ENCODE assay signal across 8 cellular contexts in genomic region chr11:111765984-111766833, GRCh38. TPM values are rescaled to one million over a fixed set of nuclear protein-coding genes. Genes with fewer than 3 reads are reported as not detected.
DNase-seq lines count a peak whose midpoint lies in the region; ATAC-seq and TF ChIP-seq lines count a peak whose summit lies in the region.

Gene PPP2R1B (minus strand): TSS chr11:111766389. CDS start chr11:111766361, 28 bp downstream.

- H3K9ac ChIP-seq in HUES64 (ENCODE audit: low read depth, low read length) (peak within 1 kb of the TSS; percentile 91), PC-3 (ENCODE audit: low read length) (peak within 1 kb of the TSS; percentile 85), mucosa of stomach (ENCODE audit: low read length) (peak within 1 kb of the TSS; percentile 86)

- peak within 1 kb of the TSS; percentile 87 for H3K4me3 ChIP-seq in HUES64 (ENCODE audit: low read length)
- peak within 1 kb of the TSS; percentile 74 for H3K4me3 ChIP-seq in PC-3 (ENCODE audit: low read length)
- H3K4me3 ChIP-seq in esophagus (ENCODE audit: low read depth in 1 of 2, low read length in 2 of 2) = peak within 1 kb of the TSS; percentile 80 to 90
- H3K4me3 ChIP-seq in mucosa of stomach (ENCODE audit: low read length) = peak within 1 kb of the TSS; percentile 91

- H3K36me3 Mint-ChIP-seq in activated T-cell treated with anti-CD3 and anti-CD28 coated beads, Interleukin-2, amount 50 U/mL, for 24 hours (ENCODE audit: low read depth) = peaks cover 47% of the 10 kb centered on the region

- H3K27me3 ChIP-seq in HUES64 (ENCODE audit: insufficient read depth, low read length) (no peaks in the 10 kb centered on the region), PC-3 (ENCODE audit: low read length) (no peaks in the 10 kb centered on the region), esophagus (ENCODE audit: control insufficient read depth in 1 of 2, insufficient read depth in 2 of 2, low read length in 2 of 2) (no peaks in the 10 kb centered on the region), mucosa of stomach (ENCODE audit: control insufficient read depth, insufficient read depth, low read length) (no peaks in the 10 kb centered on the region)

- H3K4me1 Mint-ChIP-seq in activated T-cell treated with anti-CD3 and anti-CD28 coated beads, Interleukin-2, amount 50 U/mL, for 24 hours (ENCODE audit: low read depth) = peaks cover 39% of the 10 kb centered on the region

- DNase-seq in DMS 273 (lab: John Stamatoyannopoulos, UW; ENCODE audit: unreplicated experiment) (peak; percentile 80), PC-3 (peak; percentile 83)
- peak; percentile 84 for DNase-seq in activated T-cell treated with anti-CD3 and anti-CD28 coated beads, Interleukin-2, amount 50 U/mL, for 24 hours
- DNase-seq in stimulated activated CD8-positive, alpha-beta memory T cell treated with anti-CD3 and anti-CD28 coated beads, Interleukin-7, amount 100 ng/mL, for 24 hours (ENCODE audit: low read depth) = peak; percentile 26

- ATAC-seq in GM21447 (IDR thresholded peaks at IDR 0.05; ENCODE audit: unreplicated experiment) (peak; percentile 88), PC-3 (peak; percentile 82)

- intact Hi-C loops in PC-3 (cut with micrococcal nuclease) = loop anchor here (1.0 kb wide), 4 partner anchors 31 to 163 kb away; no protein-coding TSS in a partner anchor

- H3K9me3 Mint-ChIP-seq in activated T-cell treated with anti-CD3 and anti-CD28 coated beads, Interleukin-2, amount 50 U/mL, for 24 hours = no peaks in the 10 kb centered on the region

- CTCF ChIA-PET in PC-3 (lab: Charles Lee) = interaction anchor here (0.5 to 1.3 kb wide), 4 partner anchors 31 to 311 kb away, joined by 3 to 4 read pairs (median 3); no protein-coding TSS in a partner anchor

- no peaks in the 10 kb centered on the region for H3F3A ChIP-seq in PC-3 (ENCODE audit: low read length, unreplicated experiment)

- H3K4me1 ChIP-seq in HUES64 (ENCODE audit: insufficient read depth, low read length) (peaks cover 19% of the 10 kb centered on the region), PC-3 (ENCODE audit: insufficient read depth, low read length) (peaks cover 25% of the 10 kb centered on the region), esophagus (ENCODE audit: control insufficient read depth in 2 of 2, insufficient read depth in 2 of 2, low read length in 1 of 2) (no peaks in the 10 kb centered on the region), mucosa of stomach (ENCODE audit: control insufficient read depth, insufficient read depth, low read length) (peaks cover 14% of the 10 kb centered on the region)

- peaks cover 41% of the 10 kb centered on the region for H3K79me2 ChIP-seq in PC-3 (ENCODE audit: low read length)

- H4K20me1 ChIP-seq in PC-3 (ENCODE audit: low read length) = 0 out of 2 replicates have a peak, but pooled peaks cover 5% of the 10 kb centered on the region

- no peaks in the 10 kb centered on the region for H3K27me3 Mint-ChIP-seq in activated T-cell treated with anti-CD3 and anti-CD28 coated beads, Interleukin-2, amount 50 U/mL, for 24 hours

- H3K9me2 ChIP-seq in PC-3 (replicated peaks; ENCODE audit: low read length) = no peaks in the 10 kb centered on the region

- H3K4me2 ChIP-seq in PC-3 (ENCODE audit: low read length) = peak within 1 kb of the TSS; percentile 88

- H3K27ac ChIP-seq in HUES64 (ENCODE audit: low read depth, low read length) = peak within 1 kb of the TSS; percentile 79
- H3K27ac ChIP-seq in PC-3 (ENCODE audit: low read length) = peak within 1 kb of the TSS; percentile 74
- peak within 1 kb of the TSS; percentile 93 to 94 for H3K27ac ChIP-seq in esophagus (ENCODE audit: low read depth in 2 of 2, low read length in 1 of 2)

- H3K4me3 Mint-ChIP-seq in activated T-cell treated with anti-CD3 and anti-CD28 coated beads, Interleukin-2, amount 50 U/mL, for 24 hours = peak within 1 kb of the TSS; percentile 100

- H3K9me3 ChIP-seq in HUES64 (ENCODE audit: insufficient read depth, low read depth, low read length) (no peaks in the 10 kb centered on the region), PC-3 (ENCODE audit: low read length) (no peaks in the 10 kb centered on the region), esophagus (ENCODE audit: control insufficient read depth in 2 of 2, insufficient read depth in 1 of 2, low read depth in 1 of 2, low read length in 1 of 2) (no peaks in the 10 kb centered on the region), mucosa of stomach (ENCODE audit: control insufficient read depth, low read length) (no peaks in the 10 kb centered on the region)

- TF ChIP-seq CTCF in PC-3 (conservative IDR thresholded peaks at IDR 0.05; ENCODE audit: low read depth, low read length) = no peak

- POLR2A ChIA-PET in PC-3 (lab: Charles Lee; ENCODE audit: unreplicated experiment) = interaction anchor here (0.6 to 1.1 kb wide), 8 partner anchors 30 to 1275 kb away, joined by 3 to 9 read pairs (median 5); no protein-coding TSS in a partner anchor

- whole genome bisulfite sequencing in HUES64 = under 1% methylated on average over 61 of the region's 61 CpGs
- 0% methylated on average over 56 to 61 of the region's 61 CpGs for WGBS in esophagus, 2 donors

- TSS peak; percentile 85 for BruUV-seq in PC-3 (replicated peaks; lab: Mats Ljungman, UMichigan)

- peak within 1 kb of the TSS; percentile 91 for H2AFZ ChIP-seq in PC-3 (ENCODE audit: low read length)

- H3K36me3 ChIP-seq in HUES64 (ENCODE audit: insufficient read depth, low read length) = peaks cover 36% of the 10 kb centered on the region
- H3K36me3 ChIP-seq in PC-3 (ENCODE audit: low read depth, low read length) = peaks cover 26% of the 10 kb centered on the region
- H3K36me3 ChIP-seq in esophagus (ENCODE audit: control insufficient read depth in 2 of 2, insufficient read depth in 2 of 2, low read length in 1 of 2) = peaks cover 0 to 3% of the 10 kb centered on the region in 2 donors
- no peaks in the 10 kb centered on the region for H3K36me3 ChIP-seq in mucosa of stomach (ENCODE audit: control insufficient read depth, insufficient read depth, low read length)

- peak within 1 kb of the TSS; percentile 99 for H3K27ac Mint-ChIP-seq in activated T-cell treated with anti-CD3 and anti-CD28 coated beads, Interleukin-2, amount 50 U/mL, for 24 hours

RNA-seq across cellular contexts. Expression of gene PPP2R1B, which starts in this region (rescaled TPM):
- polyA plus RNA-seq in HUES64 (2013, experiment 1 of 2) = 51.7 TPM
- 45.6 TPM for polyA plus RNA-seq in HUES64 (2013, experiment 2 of 2)
- 31.3 and 41.5 TPM in 2 replicates for total RNA-seq in PC-3 (2014; rRNA removed)
- 1 to 10 TPM; 6.3 to 9.5 TPM for polyA plus RNA-seq in esophagus

Comparison
In these comparisons a context has a peak if more than half of its experiments do, and no peak if none do; other contexts are left out.
1. Peak in every context shown above with its lines: DNase-seq, ATAC-seq, H3K4me3 ChIP-seq and H3K27ac ChIP-seq.
2. DNase-seq: peak in every context shown above with its lines; median percentile 84 in activated T-cell treated with anti-CD3 and anti-CD28 coated beads, Interleukin-2, amount 50 U/mL, for 24 hours; 83 in PC-3; 80 in DMS 273; 26 in stimulated activated CD8-positive, alpha-beta memory T cell treated with anti-CD3 and anti-CD28 coated beads, Interleukin-7, amount 100 ng/mL, for 24 hours.